ENCODE assay signal across 18 cellular contexts in genomic region chr18:60292186-60292585, GRCh38.
"Had no signal": no experiment of that assay in that cellular context is flagged by ENCODE, and none has a peak within 500 bp of the region (broad histone marks: within the 10 kb centered on the region; RNA-seq: fewer than 3 reads in every experiment).

No MANE protein-coding gene starts in this region.

- H3K27me3 ChIP-seq: left lung, right atrium auricular region, tibial artery, uterus had no signal

- DNase-seq: activated CD4-positive, alpha-beta T cell treated with anti-CD3 and anti-CD28 coated beads, Interleukin-2, amount 50 U/mL, for 1 hour; activated CD8-positive, alpha-beta memory T cell treated with anti-CD3 and anti-CD28 coated beads for 24 hours; activated naive CD4-positive, alpha-beta T cell; activated naive CD8-positive, alpha-beta T cell treated with anti-CD3 and anti-CD28 coated beads, Interleukin-2, amount 10 ng/mL, durations not matched to agents 7 days and 5 days; left lung; occipital lobe; stimulated activated CD4-positive, alpha-beta T cell treated with anti-CD3 and anti-CD28 coated beads, Interleukin-2, amount 100 ng/mL, for 48 hours; stimulated activated naive CD4-positive, alpha-beta T cell; tibial artery; uterus had no signal

- H3K27me3 Mint-ChIP-seq: activated naive CD8-positive, alpha-beta T cell treated with anti-CD3 and anti-CD28 coated beads, Interleukin-2, amount 10 ng/mL, durations not matched to agents 7 days and 5 days; brain; central memory CD8-positive, alpha-beta T cell; memory B cell had no signal

- ATAC-seq: esophagus mucosa, left lung had no signal

- H3K4me3 ChIP-seq: coronary artery, left lung, right atrium auricular region, tibial artery, uterus had no signal

- H3K27ac ChIP-seq: coronary artery, left lung, right atrium auricular region, tibial artery, uterus had no signal

- H3K9me3 Mint-ChIP-seq: activated naive CD8-positive, alpha-beta T cell treated with anti-CD3 and anti-CD28 coated beads, Interleukin-2, amount 10 ng/mL, durations not matched to agents 7 days and 5 days; brain; memory B cell; nephron had no signal

- H3K4me1 Mint-ChIP-seq: activated naive CD8-positive, alpha-beta T cell treated with anti-CD3 and anti-CD28 coated beads, Interleukin-2, amount 10 ng/mL, durations not matched to agents 7 days and 5 days; brain; central memory CD8-positive, alpha-beta T cell; memory B cell; nephron had no signal

- H3K27ac Mint-ChIP-seq: activated naive CD8-positive, alpha-beta T cell treated with anti-CD3 and anti-CD28 coated beads, Interleukin-2, amount 10 ng/mL, durations not matched to agents 7 days and 5 days; brain; memory B cell; nephron; progenitor cell of endocrine pancreas had no signal

- H3K36me3 Mint-ChIP-seq: activated naive CD8-positive, alpha-beta T cell treated with anti-CD3 and anti-CD28 coated beads, Interleukin-2, amount 10 ng/mL, durations not matched to agents 7 days and 5 days; brain; memory B cell had no signal

- H3K4me1 ChIP-seq: left lung, right atrium auricular region, tibial artery, uterus had no signal

- H3K4me3 Mint-ChIP-seq: activated naive CD8-positive, alpha-beta T cell treated with anti-CD3 and anti-CD28 coated beads, Interleukin-2, amount 10 ng/mL, durations not matched to agents 7 days and 5 days; brain; central memory CD8-positive, alpha-beta T cell; memory B cell; nephron had no signal

- H3K36me3 ChIP-seq: left lung, right atrium auricular region, tibial artery, uterus had no signal
